22 cellular contexts compared by ENCODE assay signal in genomic region chr1:41719590-41719989, GRCh38.
"Had no signal": no experiment of that assay in that cellular context is flagged by ENCODE, and none has a peak within 500 bp of the region (broad histone marks: within the 10 kb centered on the region; RNA-seq: fewer than 3 reads in every experiment).

No MANE protein-coding gene starts in this region.

- H3K36me3 ChIP-seq: SJCRH30 had no signal

- H3K27ac ChIP-seq: KMS-11, RWPE1, SJCRH30 had no signal

- ATAC-seq: Panc1, PC-3, SK-N-SH treated with all-trans-retinoic acid at 6 μM for 48 hours had no signal

- H3K4me2 ChIP-seq: KMS-11 had no signal

- H3K4me3 ChIP-seq: SJCRH30 had no signal

- H3K9ac ChIP-seq: KMS-11 had no signal

- DNase-seq: Kasumi-1, MM.1S, NCI-H1048, NCI-H1105, NCI-H1417, NCI-H146, NCI-H1694 treated with DMSO at 0.1 percent for 48 hours, NCI-H1930, NCI-H2081, NCI-H2107, NCI-H2227 treated with DMSO at 0.1 percent for 48 hours, NCI-H524 treated with DMSO at 0.1 percent for 48 hours, NCI-H69, NCI-H774, PC-3, SHP77 treated with DMSO at 0.1 percent for 48 hours, SJCRH30, T-helper 1 cell had no signal
